In the genomic region with DNA sequence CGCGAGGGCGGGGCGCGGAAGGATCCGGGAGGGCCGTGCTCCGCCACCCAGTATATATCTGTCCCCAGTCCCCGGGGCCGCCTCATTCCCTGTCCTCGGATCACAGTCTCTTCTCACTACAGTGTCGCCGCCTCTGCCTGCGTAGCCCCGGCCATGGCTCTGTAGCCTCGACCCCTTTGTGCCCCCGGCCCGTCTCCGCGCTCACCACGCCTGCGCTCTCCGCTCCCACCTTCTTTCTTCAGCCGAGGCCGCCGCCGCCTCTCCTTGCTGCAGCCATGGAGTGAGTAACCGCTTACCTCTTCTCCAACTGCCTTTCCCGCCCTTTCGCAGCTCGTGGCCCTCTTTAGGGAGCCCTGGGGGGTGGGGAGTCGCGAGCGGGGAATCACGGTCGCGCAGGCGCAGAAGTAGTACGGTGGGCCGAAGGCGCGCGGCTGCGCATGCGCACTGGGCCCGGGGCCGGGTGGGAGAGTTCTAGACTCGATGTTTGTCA, we compare ENCODE assay signal across 8 cellular contexts. TPM values are rescaled to one million over a fixed set of nuclear protein-coding genes. Genes with fewer than 3 reads are reported as not detected.
DNase-seq lines count a peak whose midpoint lies in the region; ATAC-seq and TF ChIP-seq lines count a peak whose summit lies in the region.

A gene with protein sequence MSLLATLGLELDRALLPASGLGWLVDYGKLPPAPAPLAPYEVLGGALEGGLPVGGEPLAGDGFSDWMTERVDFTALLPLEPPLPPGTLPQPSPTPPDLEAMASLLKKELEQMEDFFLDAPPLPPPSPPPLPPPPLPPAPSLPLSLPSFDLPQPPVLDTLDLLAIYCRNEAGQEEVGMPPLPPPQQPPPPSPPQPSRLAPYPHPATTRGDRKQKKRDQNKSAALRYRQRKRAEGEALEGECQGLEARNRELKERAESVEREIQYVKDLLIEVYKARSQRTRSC (plus strand): TSS at position 85 of the 490 bp plus-strand sequence. CDS start 1,646 bp downstream, outside the sequence.
A gene with protein sequence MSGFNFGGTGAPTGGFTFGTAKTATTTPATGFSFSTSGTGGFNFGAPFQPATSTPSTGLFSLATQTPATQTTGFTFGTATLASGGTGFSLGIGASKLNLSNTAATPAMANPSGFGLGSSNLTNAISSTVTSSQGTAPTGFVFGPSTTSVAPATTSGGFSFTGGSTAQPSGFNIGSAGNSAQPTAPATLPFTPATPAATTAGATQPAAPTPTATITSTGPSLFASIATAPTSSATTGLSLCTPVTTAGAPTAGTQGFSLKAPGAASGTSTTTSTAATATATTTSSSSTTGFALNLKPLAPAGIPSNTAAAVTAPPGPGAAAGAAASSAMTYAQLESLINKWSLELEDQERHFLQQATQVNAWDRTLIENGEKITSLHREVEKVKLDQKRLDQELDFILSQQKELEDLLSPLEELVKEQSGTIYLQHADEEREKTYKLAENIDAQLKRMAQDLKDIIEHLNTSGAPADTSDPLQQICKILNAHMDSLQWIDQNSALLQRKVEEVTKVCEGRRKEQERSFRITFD (minus strand): TSS at position 384 of the 490 bp plus-strand sequence. CDS start 19,697 bp downstream, outside the sequence.

- ATAC-seq in HG03354 (IDR thresholded peaks at IDR 0.05; ENCODE audit: poor library complexity, severe bottlenecking, unreplicated experiment) (peak; percentile 53), left colon (peak; percentile 71)

- TF ChIP-seq POLR2A in GM19099 (IDR thresholded peaks at IDR 0.05; ENCODE audit: extremely low read depth, insufficient read length, low read depth), result peak; percentile 90

- peak within 1 kb of the TSS; percentile 95 for H3K27ac ChIP-seq in cingulate gyrus (ENCODE audit: low read depth, low read length)

- DNase-seq in AML-193 (lab: John Stamatoyannopoulos, UW) (peak; percentile 80 to 81), NCI-H446 treated with DMSO at 0.1 percent for 48 hours (lab: John Stamatoyannopoulos, UW) (peak; percentile 94), left colon (peak; percentile 84 to 93)
- peak; percentile 93 to 94 for DNase-seq in activated CD4-positive, alpha-beta T cell treated with anti-CD3 and anti-CD28 coated beads for 4 hours
- DNase-seq in stimulated activated CD4-positive, alpha-beta T cell treated with anti-CD3 and anti-CD28 coated beads, Interleukin-1b, Interleukin-23, amount 100 ng/mL, for 48 hours, result peak; percentile 92

- intact Hi-C loops in left colon (cut with DNase I, micrococcal nuclease), result no loop called here

RNA-seq across cellular contexts. Expression of the first gene that starts in this region (rescaled TPM):
- total RNA-seq in left colon, result 10 to 100 TPM; 13.2 to 16.7 TPM

RNA-seq across cellular contexts. Expression of the second gene that starts in this region (rescaled TPM):
- 10 to 100 TPM; 31.5 to 37.1 TPM for total RNA-seq in left colon

Comparison
In these comparisons a context has a peak if more than half of its experiments do, and no peak if none do; other contexts are left out.
1. Peak in every context shown above with its lines: DNase-seq, ATAC-seq and H3K27ac ChIP-seq.